Comparison of ENCODE assay signal across 2 cellular contexts in the genomic region with DNA sequence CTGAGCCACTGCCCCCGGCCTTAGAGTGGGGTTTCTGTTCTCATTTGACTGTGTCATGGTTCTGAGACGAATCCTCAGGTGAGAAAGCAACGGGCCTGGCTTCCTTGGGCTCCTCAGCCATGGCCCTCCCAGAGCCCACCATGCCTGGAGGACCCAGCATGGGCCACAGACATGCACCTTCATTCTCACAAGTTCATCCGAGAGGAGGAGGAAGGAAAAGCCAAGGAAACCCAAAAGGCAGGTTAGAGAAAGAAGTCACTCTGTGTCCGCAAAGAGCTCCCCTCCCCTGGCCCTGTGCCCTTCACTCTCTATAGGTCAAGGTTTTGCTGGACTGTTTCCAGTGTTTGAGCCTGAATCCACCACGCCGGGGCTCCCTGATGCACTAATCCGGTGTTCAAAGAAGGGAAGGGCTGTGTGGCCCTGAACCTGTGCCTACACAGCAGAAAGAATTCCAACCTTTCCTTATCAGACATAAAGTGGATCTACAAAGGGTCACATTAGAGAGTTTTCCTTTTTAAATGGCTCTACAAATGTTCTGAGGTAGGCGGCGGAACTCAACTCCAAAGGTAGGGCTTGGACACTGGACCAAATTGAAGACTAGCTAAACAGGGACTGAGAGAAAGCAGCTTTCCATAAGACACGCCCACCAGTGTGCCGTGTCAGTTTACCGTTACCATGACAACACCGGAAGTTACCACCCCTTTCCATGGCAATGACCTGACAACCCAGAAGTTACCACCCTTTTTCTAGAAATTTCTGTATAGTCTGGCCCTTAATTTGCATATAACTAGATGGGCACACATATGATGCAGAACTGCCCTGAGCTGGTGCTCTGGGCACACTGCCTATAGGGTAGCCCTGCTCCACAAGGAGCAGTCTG.
TF ChIP-seq lines count a peak whose summit lies in the region.

No MANE protein-coding gene starts in this region.

TF ChIP-seq in HepG2, 621 proteins besides CTCF, POLR2A, EP300 and RAD21 (continues in another document):
- TF ChIP-seq, protein P1, sequence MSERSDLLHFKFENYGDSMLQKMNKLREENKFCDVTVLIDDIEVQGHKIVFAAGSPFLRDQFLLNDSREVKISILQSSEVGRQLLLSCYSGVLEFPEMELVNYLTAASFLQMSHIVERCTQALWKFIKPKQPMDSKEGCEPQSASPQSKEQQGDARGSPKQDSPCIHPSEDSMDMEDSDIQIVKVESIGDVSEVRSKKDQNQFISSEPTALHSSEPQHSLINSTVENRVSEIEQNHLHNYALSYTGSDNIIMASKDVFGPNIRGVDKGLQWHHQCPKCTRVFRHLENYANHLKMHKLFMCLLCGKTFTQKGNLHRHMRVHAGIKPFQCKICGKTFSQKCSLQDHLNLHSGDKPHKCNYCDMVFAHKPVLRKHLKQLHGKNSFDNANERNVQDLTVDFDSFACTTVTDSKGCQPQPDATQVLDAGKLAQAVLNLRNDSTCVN (CRISPR knock-in tag; IDR thresholded peaks at IDR 0.05; ENCODE audit: borderline replicate concordance), result peak; percentile 36; the same call in 1 of the 2 replicates
- TF ChIP-seq, protein P2, sequence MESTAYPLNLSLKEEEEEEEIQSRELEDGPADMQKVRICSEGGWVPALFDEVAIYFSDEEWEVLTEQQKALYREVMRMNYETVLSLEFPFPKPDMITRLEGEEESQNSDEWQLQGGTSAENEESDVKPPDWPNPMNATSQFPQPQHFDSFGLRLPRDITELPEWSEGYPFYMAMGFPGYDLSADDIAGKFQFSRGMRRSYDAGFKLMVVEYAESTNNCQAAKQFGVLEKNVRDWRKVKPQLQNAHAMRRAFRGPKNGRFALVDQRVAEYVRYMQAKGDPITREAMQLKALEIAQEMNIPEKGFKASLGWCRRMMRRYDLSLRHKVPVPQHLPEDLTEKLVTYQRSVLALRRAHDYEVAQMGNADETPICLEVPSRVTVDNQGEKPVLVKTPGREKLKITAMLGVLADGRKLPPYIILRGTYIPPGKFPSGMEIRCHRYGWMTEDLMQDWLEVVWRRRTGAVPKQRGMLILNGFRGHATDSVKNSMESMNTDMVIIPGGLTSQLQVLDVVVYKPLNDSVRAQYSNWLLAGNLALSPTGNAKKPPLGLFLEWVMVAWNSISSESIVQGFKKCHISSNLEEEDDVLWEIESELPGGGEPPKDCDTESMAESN (CRISPR knock-in tag; conservative IDR thresholded peaks at IDR 0.05), result 0 out of 2 replicates have a peak, but pooled peaks have one; percentile 69
- TF ChIP-seq ZNF543 (CRISPR knock-in tag; IDR thresholded peaks at IDR 0.05), result peak; percentile 24; the same call in 1 of the 2 replicates
- TF ChIP-seq ELF1 (CRISPR knock-in tag; IDR thresholded peaks at IDR 0.05), result peak; percentile 28; the same call in 1 of the 2 replicates
- no peak for TF ChIP-seq ZHX1 (CRISPR knock-in tag; IDR thresholded peaks at IDR 0.05; ENCODE audit: low read depth)
- TF ChIP-seq NR2F1 (CRISPR knock-in tag; IDR thresholded peaks at IDR 0.05), result peak; percentile 87 to 94
- peak; percentile 68; the same call in 1 of the 2 replicates for TF ChIP-seq POGZ (CRISPR knock-in tag; IDR thresholded peaks at IDR 0.05)
- TF ChIP-seq ZFP36L2 (CRISPR knock-in tag; IDR thresholded peaks at IDR 0.05), result no peak
- peak; percentile 90; the same call in 1 of the 2 replicates for TF ChIP-seq ZNF414 (CRISPR knock-in tag; IDR thresholded peaks at IDR 0.05)
- no peak for TF ChIP-seq SOX13 (IDR thresholded peaks at IDR 0.05)
- peak in 1 of 2 experiments; percentile 78; a peak in 2 of 4 replicates for TF ChIP-seq SOX13 (CRISPR knock-in tag; conservative IDR thresholded peaks at IDR 0.05 in 1 of 2, IDR thresholded peaks at IDR 0.05 in 1 of 2)
- TF ChIP-seq ELK4 (CRISPR knock-in tag; IDR thresholded peaks at IDR 0.05; ENCODE audit: borderline replicate concordance), result no peak
- no peak for TF ChIP-seq ZNF878 (CRISPR knock-in tag; IDR thresholded peaks at IDR 0.05)

TF ChIP-seq in endothelial cell of umbilical vein, 7 proteins besides CTCF, POLR2A, EP300 and RAD21:
- TF ChIP-seq EZH2 (IDR thresholded peaks at IDR 0.05; ENCODE audit: borderline replicate concordance, low read depth, low read length, severe bottlenecking), result no peak
- no peak for TF ChIP-seq FOS (IDR thresholded peaks at IDR 0.05; ENCODE audit: borderline replicate concordance, insufficient read depth, low read length)
- no peak for TF ChIP-seq JUN (IDR thresholded peaks at IDR 0.05; ENCODE audit: borderline replicate concordance, insufficient read depth, insufficient read length, low read depth)
- TF ChIP-seq POLR2AphosphoS5 (IDR thresholded peaks at IDR 0.05; ENCODE audit: insufficient read depth, low read depth, low read length), result no peak
- no peak for TF ChIP-seq MAX (IDR thresholded peaks at IDR 0.05; ENCODE audit: insufficient read depth, insufficient read length)
- TF ChIP-seq GATA2 (IDR thresholded peaks at IDR 0.05; ENCODE audit: insufficient read depth, insufficient read length, low read depth, low read length), result no peak
- no peak for TF ChIP-seq MYC (IDR thresholded peaks at IDR 0.05; ENCODE audit: low read depth, low read length)
